ENCODE assay signal across 1 cellular context in genomic region chr13:27138457-27139093, GRCh38.
TF ChIP-seq lines count a peak whose summit lies in the region.

No MANE protein-coding gene starts in this region.

TF ChIP-seq in K562, 482 proteins besides CTCF, POLR2A, EP300 and RAD21 (continued from another document and continues in another):
- TF ChIP-seq PRDM10 (IDR thresholded peaks at IDR 0.05; ENCODE audit: partially characterized antibody) (no peak), USF2 (CRISPR knock-in tag; IDR thresholded peaks at IDR 0.05) (no peak), ZBTB43 (CRISPR knock-in tag; IDR thresholded peaks at IDR 0.05) (no peak), ZNF282 (CRISPR knock-in tag; IDR thresholded peaks at IDR 0.05) (no peak), NR2F6 (CRISPR knock-in tag; IDR thresholded peaks at IDR 0.05) (peak; percentile 89; the same call in 1 of the 2 replicates), ZBTB49 (CRISPR knock-in tag; IDR thresholded peaks at IDR 0.05; ENCODE audit: borderline replicate concordance) (no peak), NR1H2 (CRISPR knock-in tag; IDR thresholded peaks at IDR 0.05) (no peak), SAFB (IDR thresholded peaks at IDR 0.05; ENCODE audit: borderline replicate concordance, low read depth, low read length) (no peak), BMI1 (IDR thresholded peaks at IDR 0.05; ENCODE audit: low read length) (no peak), XRCC4 (IDR thresholded peaks at IDR 0.05; ENCODE audit: extremely low read depth, insufficient read depth, insufficient read length) (no peak), MCM5 (IDR thresholded peaks at IDR 0.05; ENCODE audit: low read depth) (no peak), POLR2G (IDR thresholded peaks at IDR 0.05; ENCODE audit: low read depth, low read length) (no peak), THAP12 (CRISPR knock-in tag; IDR thresholded peaks at IDR 0.05) (no peak), IRF1 (CRISPR knock-in tag; IDR thresholded peaks at IDR 0.05; ENCODE audit: borderline replicate concordance) (no peak), CEBPZ (IDR thresholded peaks at IDR 0.05; ENCODE audit: borderline replicate concordance, low read depth, low read length) (no peak), RBM17 (IDR thresholded peaks at IDR 0.05; ENCODE audit: borderline replicate concordance, low read depth, low read length) (no peak), PRMT5 (CRISPR knock-in tag; IDR thresholded peaks at IDR 0.05) (no peak), ZNF316 (IDR thresholded peaks at IDR 0.05) (no peak), POLR2B (IDR thresholded peaks at IDR 0.05; ENCODE audit: low read depth, partially characterized antibody) (no peak), PHB (CRISPR knock-in tag; IDR thresholded peaks at IDR 0.05) (0 out of 2 replicates have a peak, but pooled peaks have one; percentile 50), TCF7L2 (IDR thresholded peaks at IDR 0.05; ENCODE audit: low read depth, low read length) (no peak), RBM25 (IDR thresholded peaks at IDR 0.05; ENCODE audit: low read depth, low read length, severe bottlenecking) (no peak), HEY1 (CRISPR knock-in tag; IDR thresholded peaks at IDR 0.05; ENCODE audit: borderline replicate concordance) (no peak; the same call in 1 of the 2 replicates), NEUROD1 (IDR thresholded peaks at IDR 0.05; ENCODE audit: borderline replicate concordance, low read depth, low read length, partially characterized antibody) (no peak), PREB (CRISPR knock-in tag; IDR thresholded peaks at IDR 0.05) (no peak), ZC3H8 (IDR thresholded peaks at IDR 0.05) (no peak), CREB3 (tag; conservative IDR thresholded peaks at IDR 0.05; ENCODE audit: low read depth) (peak; percentile 100), ZNF274 (IDR thresholded peaks at IDR 0.05; ENCODE audit: borderline replicate concordance, low read depth, low read length) (no peak), TFAP4 (CRISPR knock-in tag; IDR thresholded peaks at IDR 0.05; ENCODE audit: borderline replicate concordance) (no peak), BCOR (IDR thresholded peaks at IDR 0.05) (no peak), REST (CRISPR knock-in tag; IDR thresholded peaks at IDR 0.05; ENCODE audit: low read depth) (peak; percentile 73; the same call in 1 of the 2 replicates), SMARCE1 (IDR thresholded peaks at IDR 0.05) (peak; percentile 48; the same call in 1 of the 2 replicates), SP1 (CRISPR knock-in tag; IDR thresholded peaks at IDR 0.05) (no peak), SMARCC2 (IDR thresholded peaks at IDR 0.05; ENCODE audit: low read depth) (no peak), MAFK (IDR thresholded peaks at IDR 0.05; ENCODE audit: low read length) (no peak), GATAD2A (IDR thresholded peaks at IDR 0.05) (peak; percentile 99), KLF6 (CRISPR knock-in tag; IDR thresholded peaks at IDR 0.05; ENCODE audit: borderline replicate concordance) (peak; percentile 98)
